ENCODE assay signal across 9 cellular contexts in genomic region chr12:118035194-118036041, GRCh38. TPM values are rescaled to one million over a fixed set of nuclear protein-coding genes. Genes with fewer than 3 reads are reported as not detected.
A peak's percentile ranks its signal among the peaks of the same experiment; 100 is the strongest.
DNase-seq lines count a peak whose midpoint lies in the region; ATAC-seq, FAIRE-seq and TF ChIP-seq lines count a peak whose summit lies in the region.
"Had no signal": no experiment of that assay in that cellular context is flagged by ENCODE, and none has a peak within 500 bp of the region (broad histone marks: within the 10 kb centered on the region; RNA-seq: fewer than 3 reads in every experiment).

No MANE protein-coding gene starts in this region.

- H3K9me3 ChIP-seq in A549 (no peaks in the 10 kb centered on the region), HEK293 (ENCODE audit: control insufficient read depth, insufficient read depth, low read depth, low read length) (no peaks in the 10 kb centered on the region), transverse colon (no peaks in the 10 kb centered on the region)

- FAIRE-seq in A549 (lab: Jason Lieb, UNC): no peak
- FAIRE-seq: endometrium had no signal

- H3K36me3 ChIP-seq in HEK293 (ENCODE audit: control insufficient read depth in 2 of 2, insufficient read depth in 1 of 2, low read length in 2 of 2) (peaks cover 59 to 91% of the 10 kb centered on the region in 2 experiments), transverse colon (peaks cover 0 to 74% (median 33%) of the 10 kb centered on the region in 4 donors)

- H3K27ac ChIP-seq in A549 (peak overlapping the region in 1 of 2 experiments; percentile 23; a peak in 1 of 6 replicates), HEK293 (ENCODE audit: extremely low read depth, low read depth, low read length) (no peak overlapping the region), cingulate gyrus (ENCODE audit: low read depth, low read length) (peak overlapping the region; percentile 51), transverse colon (no peak overlapping the region)

- TF ChIP-seq CTCF in A549 (IDR thresholded peaks at IDR 0.05) (no peak), GM12864 (IDR thresholded peaks at IDR 0.05; ENCODE audit: low read depth, low read length, missing control alignments) (no peak), HEK293 (tag by site-specific recombination; IDR thresholded peaks at IDR 0.05) (no peak), transverse colon (IDR thresholded peaks at IDR 0.05) (peak in 1 of 5 experiments; percentile 1), omental fat pad (IDR thresholded peaks at IDR 0.05) (no peak)

- in situ Hi-C loops in transverse colon (cut with MboI; ENCODE audit: low pct_ligation_motif_present in 1 of 4, low pct_unique_long_range_greater_than_20kb in 1 of 4, low sequenced_read_pairs in 3 of 4): loop anchor here in 1 of 4 donors (10.0 kb wide), 1 partner anchor 161 kb away; no protein-coding TSS in a partner anchor

- no peak overlapping the region for H3K4me2 ChIP-seq in A549

- TF ChIP-seq POLR2A in A549 (IDR thresholded peaks at IDR 0.05; ENCODE audit: low read length) (no peak), transverse colon (IDR thresholded peaks at IDR 0.05) (no peak)

- TF ChIP-seq EP300 in A549 (IDR thresholded peaks at IDR 0.05) (no peak), transverse colon (IDR thresholded peaks at IDR 0.05; ENCODE audit: low read depth) (no peak)

- no peak overlapping the region for H3K4me3 ChIP-seq in A549
- H3K4me3 ChIP-seq in GM12864 (ENCODE audit: low read depth, low read length): no peak overlapping the region
- H3K4me3 ChIP-seq in HEK293 (ENCODE audit: low read depth, low read length): no peak overlapping the region
- no peak overlapping the region for H3K4me3 ChIP-seq in transverse colon

- CTCF ChIA-PET in A549 (lab: Yijun Ruan, JAX): interaction anchor here (0.7 to 10.1 kb wide), 30 partner anchors 8 to 825 kb away, joined by 3 to 203 read pairs (median 5); partner anchors contain the start of genes SUDS3 and WSB2
- CTCF ChIA-PET in HEK293 (lab: Yijun Ruan, JAX): interaction anchor here (0.6 to 4.2 kb wide), 7 partner anchors 12 to 344 kb away, joined by 3 to 55 read pairs (median 4); no protein-coding TSS in a partner anchor

- DNase-seq in A549 (ENCODE audit: low read depth in 1 of 2, low spot score in 1 of 2) (peak in 1 of 2 experiments; percentile 62), GM12864 (ENCODE audit: low read depth) (peak; percentile 46), NCI-H1092 treated with DMSO at 0.1 percent for 48 hours (lab: John Stamatoyannopoulos, UW) (peak; percentile 30), transverse colon (peak; percentile 16), NCI-H1417 treated with DMSO at 0.1 percent for 48 hours (lab: John Stamatoyannopoulos, UW) (no peak), omental fat pad (ENCODE audit: low spot score) (no peak)

- POLR2A ChIA-PET in A549 (lab: Yijun Ruan, JAX): interaction anchor here (0.6 to 1.0 kb wide), 3 partner anchors 28 to 160 kb away, joined by 4 to 8 read pairs (median 7); no protein-coding TSS in a partner anchor
- POLR2A ChIA-PET in HEK293 (lab: Yijun Ruan, JAX): interaction anchor here (1.0 to 1.3 kb wide), 3 partner anchors 9 to 33 kb away, joined by 3 to 7 read pairs (median 6); no protein-coding TSS in a partner anchor

- WGBS in A549 (ENCODE audit: missing lambda C conversion rate): 82% methylated on average over 9 of the region's 9 CpGs
- WGBS in transverse colon (ENCODE audit: low coverage in 1 of 2), 2 donors: 69 to 71% methylated on average over 3 to 9 of the region's 9 CpGs

- no peak for TF ChIP-seq RAD21 in A549 (conservative IDR thresholded peaks at IDR 0.05 in 1 of 2, IDR thresholded peaks at IDR 0.05 in 1 of 2)

- no peaks in the 10 kb centered on the region for H3K27me3 ChIP-seq in transverse colon

- H3K4me1 ChIP-seq in A549 (peaks cover 15% of the 10 kb centered on the region; the same call in 2 of the 3 replicates), HEK293 (ENCODE audit: control insufficient read depth, insufficient read depth, low read length) (no peaks in the 10 kb centered on the region), transverse colon (no peaks in the 10 kb centered on the region)

- intact Hi-C loops in transverse colon (cut with DNase I; ENCODE audit: low total_unique reads): no loop called here

- ATAC-seq in A549: peak; percentile 83 to 85
- ATAC-seq in omental fat pad (ENCODE audit: low FRiP score): no peak

TF ChIP-seq in A549, 52 proteins besides CTCF, POLR2A, EP300 and RAD21:
- TF ChIP-seq GATA3 (IDR thresholded peaks at IDR 0.05; ENCODE audit: borderline replicate concordance): no peak
- TF ChIP-seq FOXS1 (CRISPR knock-in tag; IDR thresholded peaks at IDR 0.05): no peak
- no peak for TF ChIP-seq RARB (CRISPR knock-in tag; IDR thresholded peaks at IDR 0.05)
- no peak for TF ChIP-seq RCOR1 (IDR thresholded peaks at IDR 0.05; ENCODE audit: low read depth, low read length)
- TF ChIP-seq CHD2 (IDR thresholded peaks at IDR 0.05; ENCODE audit: low read length, partially characterized antibody): no peak
- no peak for TF ChIP-seq PHF8 (IDR thresholded peaks at IDR 0.05; ENCODE audit: borderline replicate concordance, low read depth)
- no peak for TF ChIP-seq NPAS2 (CRISPR knock-in tag; IDR thresholded peaks at IDR 0.05; ENCODE audit: borderline replicate concordance)
- no peak for TF ChIP-seq FOSL2 (IDR thresholded peaks at IDR 0.05)
- TF ChIP-seq FOSL2 (CRISPR knock-in tag; IDR thresholded peaks at IDR 0.05): no peak
- TF ChIP-seq HOXB13 (CRISPR knock-in tag; IDR thresholded peaks at IDR 0.05; ENCODE audit: low read depth): no peak
- no peak for TF ChIP-seq MAX (IDR thresholded peaks at IDR 0.05)
- TF ChIP-seq EHF (CRISPR knock-in tag; IDR thresholded peaks at IDR 0.05): no peak
- no peak for TF ChIP-seq KDM5A (IDR thresholded peaks at IDR 0.05)

TF ChIP-seq in HEK293, 187 proteins besides CTCF, POLR2A, EP300 and RAD21:
- TF ChIP-seq GFI1B (tag by site-specific recombination; IDR thresholded peaks at IDR 0.05) (no peak), KLF1 (tag by site-specific recombination; IDR thresholded peaks at IDR 0.05) (peak; percentile 36; the same call in 1 of the 2 replicates)

RNA-seq across cellular contexts. Expression of gene RFC5, which starts 18.9 kb away (rescaled TPM):
- polyA plus RNA-seq in A549 (2011; rRNA removed) (64.7 and 66.9 TPM in 2 replicates), A549 (2017; fragmentation: RNase III; extraction: RNeasy Plus Mini Kit Qiagen cat#74134 plus additional on column Dnase treatment) (51.7 to 58.6 TPM (median 57.5 TPM) in 3 replicates)
- polyA plus RNA-seq in A549 (2012; cell fraction: cytosol; rRNA removed): 53.7 and 59.8 TPM in 2 replicates
- polyA plus RNA-seq in A549 (2012; cell fraction: nucleus; rRNA removed): 59.7 and 62.4 TPM in 2 replicates
- polyA minus RNA-seq in A549 (2011; rRNA and poly(A)+ RNA removed): 34.3 and 35.0 TPM in 2 replicates
- total RNA-seq in transverse colon (1 to 10 TPM in 3 of 4 donors, not detected in 1; 4.9 to 8.7 (median 7.6) TPM), omental fat pad (10 to 100 TPM in 1 of 4 donors, 1 to 10 TPM in 3; 4.7 to 14.8 (median 6.4) TPM)

RNA-seq across cellular contexts. Expression of gene WSB2, which starts 25.6 kb away (rescaled TPM):
- polyA plus RNA-seq in A549 (2011; rRNA removed) (93.5 and 121 TPM in 2 replicates), A549 (2017; fragmentation: RNase III; extraction: RNeasy Plus Mini Kit Qiagen cat#74134 plus additional on column Dnase treatment) (39.4 to 40.5 TPM (median 40.1 TPM) in 3 replicates)
- polyA plus RNA-seq in A549 (2012; cell fraction: cytosol; rRNA removed): 64.8 and 76.5 TPM in 2 replicates
- polyA plus RNA-seq in A549 (2012; cell fraction: nucleus; rRNA removed): 27.8 and 39.1 TPM in 2 replicates
- polyA minus RNA-seq in A549 (2011; rRNA and poly(A)+ RNA removed): 262 and 314 TPM in 2 replicates
- total RNA-seq in transverse colon (100 to 1,000 TPM; 110 to 193 (median 130) TPM), omental fat pad (10 to 100 TPM; 41.1 to 87.8 (median 65.3) TPM)

Comparison
In these comparisons a context has a peak if more than half of its experiments do, and no peak if none do; other contexts are left out.
1. DNase-seq: peak in GM12864 (single experiment), NCI-H1092 treated with DMSO at 0.1 percent for 48 hours (single experiment) and transverse colon (single experiment); none in NCI-H1417 treated with DMSO at 0.1 percent for 48 hours (single experiment) and omental fat pad (single experiment).